26 cellular contexts compared by ENCODE assay signal in genomic region chr5:131167615-131168014, GRCh38.
"Had no signal": no experiment of that assay in that cellular context is flagged by ENCODE, and none has a peak within 500 bp of the region (broad histone marks: within the 10 kb centered on the region; RNA-seq: fewer than 3 reads in every experiment).

No MANE protein-coding gene starts in this region.

- H3K27ac Mint-ChIP-seq: endodermal cell; stimulated activated effector memory CD8-positive, alpha-beta T cell treated with anti-CD3 and anti-CD28 coated beads, Interleukin-12 subunit alpha, Interleukin-12 subunit beta, amount 100 ng/mL, for 72 hours had no signal

- H3K27ac ChIP-seq: epithelial cell of prostate, gastrocnemius medialis, lower lobe of right lung, prostate gland, right atrium auricular region, stomach, thyroid gland, upper lobe of left lung had no signal

- H3K4me3 ChIP-seq: gastrocnemius medialis, lower lobe of right lung, prostate gland, right atrium auricular region, smooth muscle cell, stomach, thyroid gland, upper lobe of left lung had no signal

- DNase-seq: effector CD8-positive, alpha-beta T cell; endodermal cell; foreskin fibroblast; gastrocnemius medialis; head of caudate nucleus; left ventricle myocardium superior; lower lobe of right lung; naive thymus-derived CD8-positive, alpha-beta T cell; nucleus accumbens; stimulated activated CD4-positive, alpha-beta T cell treated with anti-CD3 and anti-CD28 coated beads, Interleukin-12 subunit alpha, Interleukin-12 subunit beta, amount 100 ng/mL, for 4 hours; stimulated activated CD4-positive, alpha-beta T cell treated with anti-CD3 and anti-CD28 coated beads, Interleukin-1b, Interleukin-23, amount 100 ng/mL, for 48 hours; stimulated activated CD4-positive, alpha-beta T cell treated with anti-CD3 and anti-CD28 coated beads, Interleukin-4, amount 100 ng/mL, for 24 hours; stimulated activated naive CD4-positive, alpha-beta T cell treated with Interleukin-2 at 50 U/mL for 16 hours; stomach; thyroid gland; upper lobe of left lung had no signal

- H3K4me2 ChIP-seq: smooth muscle cell had no signal

- H3K4me3 Mint-ChIP-seq: endodermal cell; stimulated activated effector memory CD8-positive, alpha-beta T cell treated with anti-CD3 and anti-CD28 coated beads, Interleukin-12 subunit alpha, Interleukin-12 subunit beta, amount 100 ng/mL, for 72 hours had no signal

- ATAC-seq: esophagus mucosa; gastrocnemius medialis; left ventricle myocardium superior; lower lobe of right lung; naive thymus-derived CD8-positive, alpha-beta T cell; sciatic nerve; stimulated activated effector memory CD8-positive, alpha-beta T cell treated with anti-CD3 and anti-CD28 coated beads, Interleukin-12 subunit alpha, Interleukin-12 subunit beta, amount 100 ng/mL, for 72 hours had no signal

- FAIRE-seq: colon, keratinocyte, urothelium cell line had no signal

- H3K9me3 Mint-ChIP-seq: endodermal cell; naive thymus-derived CD8-positive, alpha-beta T cell; stimulated activated effector memory CD8-positive, alpha-beta T cell treated with anti-CD3 and anti-CD28 coated beads, Interleukin-12 subunit alpha, Interleukin-12 subunit beta, amount 100 ng/mL, for 72 hours had no signal

- H3K27me3 Mint-ChIP-seq: naive thymus-derived CD8-positive, alpha-beta T cell had no signal

- H3K36me3 ChIP-seq: prostate gland, thyroid gland had no signal

- H3K27me3 ChIP-seq: gastrocnemius medialis, right atrium auricular region, stomach, thyroid gland, upper lobe of left lung had no signal

- H3K9me3 ChIP-seq: gastrocnemius medialis, lower lobe of right lung, prostate gland, right atrium auricular region, stomach, thyroid gland, upper lobe of left lung had no signal
